8 cellular contexts compared by ENCODE assay signal in genomic region chr2:44941551-44942234, GRCh38. TPM values are rescaled to one million over a fixed set of nuclear protein-coding genes. Genes with fewer than 3 reads are reported as not detected.
A peak's percentile ranks its signal among the peaks of the same experiment; 100 is the strongest.
DNase-seq lines count a peak whose midpoint lies in the region; TF ChIP-seq lines count a peak whose summit lies in the region.

SIX3 (plus strand) TSS chr2:44941702; CDS start chr2:44942105, 403 bp downstream.

- peak within 1 kb of the TSS; percentile 30 to 65 (median 41) for H3K4me3 ChIP-seq in breast epithelium
- H3K4me3 ChIP-seq in mesenchymal stem cell (ENCODE audit: insufficient read depth in 1 of 2, low read depth in 1 of 2, low read length in 2 of 2) = peak within 1 kb of the TSS; percentile 22 to 69
- peak within 1 kb of the TSS in 3 of 4 donors; percentile 7 to 44 (median 15) for H3K4me3 ChIP-seq in tibial nerve

- 1% methylated on average over 15 of the region's 39 CpGs for WGBS in mesenchymal stem cell
- 2 to 3% methylated on average over 39 of the region's 39 CpGs for WGBS in tibial nerve, 2 donors

- DNase-seq in NCI-H345 (lab: John Stamatoyannopoulos, UW) (peak; percentile 22), NCI-H345 treated with DMSO at 0.1 percent for 48 hours (lab: John Stamatoyannopoulos, UW; ENCODE audit: unreplicated experiment) (no peak), HEK293T (ENCODE audit: extremely low spot score) (no peak), NCI-H748 treated with DMSO at 0.1 percent for 48 hours (lab: John Stamatoyannopoulos, UW) (peak; percentile 87), breast epithelium (ENCODE audit: low spot score in 2 of 2) (no peak), mesenchymal stem cell (no peak), tibial nerve (ENCODE audit: low spot score in 2 of 2) (no peak)
- no peak for DNase-seq in effector CD8-positive, alpha-beta T cell (lab: John Stamatoyannopoulos, UW)

- no peak within 1 kb of the TSS for H2BK120ac ChIP-seq in mesenchymal stem cell (ENCODE audit: low read depth, low read length)

- peak within 1 kb of the TSS; percentile 46 for H3K4me2 ChIP-seq in mesenchymal stem cell (ENCODE audit: low read length, poor library complexity, severe bottlenecking)

- H3K27me3 ChIP-seq in breast epithelium = peaks cover 4 to 78% of the 10 kb centered on the region in 2 donors
- peaks cover 92 to 96% of the 10 kb centered on the region in 2 experiments for H3K27me3 ChIP-seq in mesenchymal stem cell (ENCODE audit: control insufficient read depth in 1 of 2, insufficient read depth in 1 of 2, low read length in 2 of 2)
- H3K27me3 ChIP-seq in tibial nerve = peaks cover 0 to 98% of the 10 kb centered on the region in 2 donors

- H4K8ac ChIP-seq in mesenchymal stem cell (ENCODE audit: low read length) = no peak within 1 kb of the TSS

- H3K4ac ChIP-seq in mesenchymal stem cell (ENCODE audit: low read depth in 1 of 2, low read length in 2 of 2) = no peak within 1 kb of the TSS

- H3K36me3 ChIP-seq in breast epithelium (no peaks in the 10 kb centered on the region), mesenchymal stem cell (ENCODE audit: control insufficient read depth in 1 of 2, insufficient read depth in 2 of 2, low read depth in 1 of 2, low read length in 2 of 2) (no peaks in the 10 kb centered on the region), tibial nerve (no peaks in the 10 kb centered on the region)

- H2BK15ac ChIP-seq in mesenchymal stem cell (ENCODE audit: low read depth, poor library complexity, severe bottlenecking) = no peak within 1 kb of the TSS

- no peak for TF ChIP-seq CTCF in breast epithelium (IDR thresholded peaks at IDR 0.05)
- no peak for TF ChIP-seq CTCF in tibial nerve (IDR thresholded peaks at IDR 0.05)

- TF ChIP-seq EP300 in tibial nerve (IDR thresholded peaks at IDR 0.05) = no peak

- H2AFZ ChIP-seq in mesenchymal stem cell (ENCODE audit: low read depth, low read length) = no peak within 1 kb of the TSS

- H3K9me3 ChIP-seq in breast epithelium = no peaks in the 10 kb centered on the region
- no peaks in the 10 kb centered on the region for H3K9me3 ChIP-seq in mesenchymal stem cell (ENCODE audit: control insufficient read depth, low read length)
- H3K9me3 ChIP-seq in tibial nerve = no peaks in the 10 kb centered on the region

- H2BK12ac ChIP-seq in mesenchymal stem cell (ENCODE audit: low read length in 2 of 2) = no peak within 1 kb of the TSS

- POLR2A ChIA-PET in HEK293T (lab: Yijun Ruan, JAX) = no interaction called here

- no peak within 1 kb of the TSS for H3K27ac ChIP-seq in breast epithelium
- no peak within 1 kb of the TSS for H3K27ac ChIP-seq in mesenchymal stem cell (ENCODE audit: low read length, poor library complexity, severe bottlenecking)
- H3K27ac ChIP-seq in tibial nerve = no peak within 1 kb of the TSS

- H3K14ac ChIP-seq in mesenchymal stem cell (ENCODE audit: low read length in 2 of 2) = no peak within 1 kb of the TSS

- H4K91ac ChIP-seq in mesenchymal stem cell (ENCODE audit: low read length) = no peak within 1 kb of the TSS

- no peak within 1 kb of the TSS for H2AK5ac ChIP-seq in mesenchymal stem cell (ENCODE audit: low read length, severe bottlenecking)

- H3K79me1 ChIP-seq in mesenchymal stem cell (replicated peaks; ENCODE audit: low read length, poor library complexity, severe bottlenecking) = no peaks in the 10 kb centered on the region

- CTCF ChIA-PET in HEK293T (lab: Yijun Ruan, JAX) = no interaction called here

- H2BK5ac ChIP-seq in mesenchymal stem cell (ENCODE audit: low read depth, low read length, poor library complexity, severe bottlenecking) = no peak within 1 kb of the TSS

- peak within 1 kb of the TSS in 1 of 2 experiments; percentile 10 for H3K23ac ChIP-seq in mesenchymal stem cell (ENCODE audit: low read length in 2 of 2)

- no peak for TF ChIP-seq POLR2A in breast epithelium (IDR thresholded peaks at IDR 0.05)
- no peak for TF ChIP-seq POLR2A in tibial nerve (IDR thresholded peaks at IDR 0.05)

- H3K9ac ChIP-seq in mesenchymal stem cell (ENCODE audit: low read length) = no peak within 1 kb of the TSS

- no peak within 1 kb of the TSS for H3K18ac ChIP-seq in mesenchymal stem cell (ENCODE audit: low read depth in 1 of 2, low read length in 2 of 2)

- peaks cover 4 to 16% of the 10 kb centered on the region in 2 donors for H3K4me1 ChIP-seq in breast epithelium
- H3K4me1 ChIP-seq in mesenchymal stem cell (ENCODE audit: control insufficient read depth, insufficient read depth, low read depth, low read length) = peaks cover 43% of the 10 kb centered on the region
- peaks cover 0 to 75% (median 41%) of the 10 kb centered on the region in 4 donors for H3K4me1 ChIP-seq in tibial nerve

- intact Hi-C loops in breast epithelium (cut with DNase I; ENCODE audit: low total_unique reads) = no loop called here

TF ChIP-seq in HEK293T, 16 proteins besides CTCF, POLR2A, EP300 and RAD21:
- TF ChIP-seq TARDBP (IDR thresholded peaks at IDR 0.05) (no peak), LEF1 (IDR thresholded peaks at IDR 0.05; ENCODE audit: borderline replicate concordance) (no peak), FOXM1 (IDR thresholded peaks at IDR 0.05; ENCODE audit: borderline replicate concordance) (no peak), NFRKB (IDR thresholded peaks at IDR 0.05) (no peak), PKNOX1 (IDR thresholded peaks at IDR 0.05) (peak; percentile 78), ARNT (IDR thresholded peaks at IDR 0.05) (no peak), SUZ12 (IDR thresholded peaks at IDR 0.05) (no peak)

RNA-seq across cellular contexts. Expression of gene SIX3, which starts in this region (rescaled TPM):
- not detected for total RNA-seq in breast epithelium
- not detected for polyA plus RNA-seq in mesenchymal stem cell (2013, experiment 1 of 2)
- not detected for polyA plus RNA-seq in mesenchymal stem cell (2013, experiment 2 of 2)
- under 1 TPM in 1 of 4 donors, not detected in 3; 0.90 TPM for total RNA-seq in tibial nerve

Comparison
In these comparisons a context has a peak if more than half of its experiments do, and no peak if none do; other contexts are left out.
1. DNase-seq: peak in NCI-H345 (single experiment) and NCI-H748 treated with DMSO at 0.1 percent for 48 hours (single experiment); none in NCI-H345 treated with DMSO at 0.1 percent for 48 hours (single experiment), HEK293T (single experiment), breast epithelium (0 of 2), mesenchymal stem cell (single experiment), tibial nerve (0 of 2) and effector CD8-positive, alpha-beta T cell (single experiment).
2. Peak in every context shown above with its lines, with median percentiles within 50 percentile points of each other: H3K4me3 ChIP-seq.